1 cellular context compared by ENCODE assay signal in genomic region chr1:154863702-154864174, GRCh38.
TF ChIP-seq lines count a peak whose summit lies in the region.

No MANE protein-coding gene starts in this region.

TF ChIP-seq in K562, 482 proteins besides CTCF, POLR2A, EP300 and RAD21 (continued from another document and continues in another):
- TF ChIP-seq ZBTB40 (IDR thresholded peaks at IDR 0.05) (peak; percentile 37; the same call in 1 of the 2 replicates), ZBTB40 (CRISPR knock-in tag; IDR thresholded peaks at IDR 0.05) (no peak), L3MBTL2 (IDR thresholded peaks at IDR 0.05) (0 out of 2 replicates have a peak, but pooled peaks have one; percentile 15), TCF3 (CRISPR knock-in tag; IDR thresholded peaks at IDR 0.05) (peak; percentile 32; the same call in 1 of the 2 replicates), CREM (IDR thresholded peaks at IDR 0.05; ENCODE audit: low read depth) (0 out of 2 replicates have a peak, but pooled peaks have one; percentile 15), VEZF1 (CRISPR knock-in tag; IDR thresholded peaks at IDR 0.05) (0 out of 2 replicates have a peak, but pooled peaks have one; percentile 25), MTA1 (IDR thresholded peaks at IDR 0.05; ENCODE audit: borderline replicate concordance) (no peak), ATF1 (CRISPR knock-in tag; IDR thresholded peaks at IDR 0.05) (no peak), ATF1 (tag; IDR thresholded peaks at IDR 0.05) (peak; percentile 15; the same call in 1 of the 2 replicates), ATF7 (IDR thresholded peaks at IDR 0.05) (peak; percentile 15; the same call in 1 of the 2 replicates), PBX2 (CRISPR knock-in tag; IDR thresholded peaks at IDR 0.05; ENCODE audit: low read depth) (no peak), PBX2 (tag; conservative IDR thresholded peaks at IDR 0.05; ENCODE audit: low read depth) (peak; percentile 61), MEF2A (IDR thresholded peaks at IDR 0.05; ENCODE audit: control insufficient read depth, low read depth, low read length) (peak; percentile 75; the same call in 1 of the 2 replicates), BCOR (IDR thresholded peaks at IDR 0.05) (no peak), SMAD4 (CRISPR knock-in tag; conservative IDR thresholded peaks at IDR 0.05) (peak; percentile 47; the same call in 1 of the 2 replicates), TFAP4 (CRISPR knock-in tag; IDR thresholded peaks at IDR 0.05; ENCODE audit: borderline replicate concordance) (peak; percentile 30; the same call in 1 of the 2 replicates), ETV1 (tag; conservative IDR thresholded peaks at IDR 0.05; ENCODE audit: low read depth) (peak; percentile 86), MGA (IDR thresholded peaks at IDR 0.05) (no peak), ZNF561 (CRISPR knock-in tag; conservative IDR thresholded peaks at IDR 0.05) (0 out of 2 replicates have a peak, but pooled peaks have one; percentile 37), ETV5 (CRISPR knock-in tag; IDR thresholded peaks at IDR 0.05; ENCODE audit: low read depth) (peak; percentile 73), SPI1 (IDR thresholded peaks at IDR 0.05; ENCODE audit: borderline replicate concordance, low read depth, low read length) (peak; percentile 60), FOSL1 (tag; conservative IDR thresholded peaks at IDR 0.05) (peak; percentile 58; the same call in 1 of the 2 replicates), YY1 (IDR thresholded peaks at IDR 0.05; ENCODE audit: borderline replicate concordance in 1 of 3, control insufficient read depth in 1 of 3, extremely low read depth in 1 of 3, insufficient read depth in 3 of 3, insufficient read length in 1 of 3, insufficient replicate concordance in 2 of 3, low read depth in 1 of 3, low read length in 2 of 3) (peak in 1 of 3 experiments; percentile 14), ATF3 (IDR thresholded peaks at IDR 0.05) (peak; percentile 46; the same call in 1 of the 2 replicates), ATF3 (CRISPR knock-in tag; conservative IDR thresholded peaks at IDR 0.05) (peak; percentile 56; the same call in 1 of the 2 replicates), ZNF197 (CRISPR knock-in tag; IDR thresholded peaks at IDR 0.05; ENCODE audit: low read depth) (no peak)
